Comparison of ENCODE assay signal across 29 cellular contexts in the genomic region with DNA sequence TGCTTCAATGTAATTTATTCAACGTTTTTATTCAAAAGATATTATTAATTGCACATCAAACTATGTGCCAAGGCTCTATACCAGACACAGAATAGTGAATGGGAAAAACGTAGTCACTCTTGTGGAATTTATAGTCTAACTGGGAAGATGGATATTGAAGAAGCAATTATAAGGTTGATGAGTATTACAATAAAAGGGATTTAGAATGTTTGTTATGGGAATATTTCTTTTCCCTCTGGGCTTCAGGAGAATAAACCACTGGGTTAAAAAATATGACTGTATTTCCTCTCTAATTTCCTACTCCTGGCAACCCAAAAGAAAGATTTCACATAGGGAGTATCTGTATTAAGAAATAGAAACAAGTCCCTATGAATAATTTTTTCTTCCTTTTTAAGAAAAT. TPM values are rescaled to one million over a fixed set of nuclear protein-coding genes. Genes with fewer than 3 reads are reported as not detected.
A peak's percentile ranks its signal among the peaks of the same experiment; 100 is the strongest.
DNase-seq lines count a peak whose midpoint lies in the region; ATAC-seq and TF ChIP-seq lines count a peak whose summit lies in the region.
"Had no signal": no experiment of that assay in that cellular context is flagged by ENCODE, and none has a peak within 500 bp of the region (broad histone marks: within the 10 kb centered on the region; RNA-seq: fewer than 3 reads in every experiment).

No MANE protein-coding gene starts in this region.

- H3K27me3 ChIP-seq in A673 (replicated peaks; ENCODE audit: insufficient read depth, low read depth, low read length, poor library complexity) (no peaks in the 10 kb centered on the region), RWPE2 (ENCODE audit: insufficient read depth, poor library complexity, severe bottlenecking) (no peaks in the 10 kb centered on the region), aorta (ENCODE audit: control insufficient read depth in 1 of 2, insufficient read depth in 2 of 2, low read length in 1 of 2) (no peaks in the 10 kb centered on the region)
- H3K27me3 ChIP-seq: body of pancreas had no signal

- WGBS in aorta, 2 donors: 33% methylated on average over 2 of the region's 2 CpGs

- CTCF ChIA-PET in A673 (lab: Charles Lee): no interaction called here

- H3K4me3 ChIP-seq in A673 (ENCODE audit: low read depth, low read length, poor library complexity, severe bottlenecking) (no peak overlapping the region), RWPE2 (ENCODE audit: severe bottlenecking) (no peak overlapping the region), aorta (ENCODE audit: low read length in 2 of 2) (no peak overlapping the region)
- H3K4me3 ChIP-seq: body of pancreas, PC-9, thoracic aorta had no signal

- POLR2A ChIA-PET in A673 (lab: Charles Lee; ENCODE audit: low non-redundant PET): no interaction called here

- peaks cover 2% of the 10 kb centered on the region for H3K4me1 Mint-ChIP-seq in T-helper 17 cell
- H3K4me1 Mint-ChIP-seq: activated CD4-positive, alpha-beta memory T cell treated with anti-CD3 and anti-CD28 coated beads, Interleukin-2, amount 10 ng/mL, durations not matched to agents 7 days and 5 days had no signal

- H3K27ac ChIP-seq in A673 (ENCODE audit: low read depth, low read length, poor library complexity, severe bottlenecking): no peak overlapping the region
- H3K27ac ChIP-seq in RWPE2 (ENCODE audit: poor library complexity, severe bottlenecking): peak overlapping the region; percentile 26
- H3K27ac ChIP-seq in aorta (ENCODE audit: low read depth in 1 of 2, low read length in 2 of 2): no peak overlapping the region
- H3K27ac ChIP-seq: body of pancreas, KMS-11, PC-9 had no signal

- intact Hi-C loops in A673 (cut with micrococcal nuclease; ENCODE audit: unreplicated experiment): no loop called here
- intact Hi-C loops in aorta (cut with DNase I): no loop called here

- no peak overlapping the region for H3K27ac Mint-ChIP-seq in T-helper 17 cell
- H3K27ac Mint-ChIP-seq: activated CD4-positive, alpha-beta memory T cell treated with anti-CD3 and anti-CD28 coated beads, Interleukin-2, amount 10 ng/mL, durations not matched to agents 7 days and 5 days; activated T-helper 1 cell treated with anti-CD3 and anti-CD28 coated beads, Interleukin-12 subunit alpha, Interleukin-12 subunit beta, Interleukin-2, Interleukin-4 antibody, amounts not matched to agents 30 ng/mL and 10 ng/mL and 1 ng/mL, durations not matched to agents 14 hours and 24 hours and 36 hours; T-helper 2 cell treated with Interferon-gamma antibody and Interleukin-4, amounts not matched to agents 5 μg/mL and 100 μg/mL, for 36 hours had no signal

- H3K27me3 Mint-ChIP-seq in T-helper 17 cell: peaks cover 9% of the 10 kb centered on the region
- H3K27me3 Mint-ChIP-seq: activated CD4-positive, alpha-beta memory T cell treated with anti-CD3 and anti-CD28 coated beads, Interleukin-2, amount 10 ng/mL, durations not matched to agents 7 days and 5 days had no signal

- ATAC-seq in RWPE2 (ENCODE audit: low read depth) (no peak), HG02938 (IDR thresholded peaks at IDR 0.05; ENCODE audit: unreplicated experiment) (no peak), T-helper 17 cell (no peak), aorta (ENCODE audit: low FRiP score) (no peak)
- ATAC-seq: body of pancreas; right cardiac atrium; stimulated activated naive CD8-positive, alpha-beta T cell treated with anti-CD3 and anti-CD28 coated beads, Interleukin-15, Interleukin-2, amounts not matched to agents 100 U/mL and 50 U/mL, for 24 hours had no signal

- H3K36me3 ChIP-seq in A673 (ENCODE audit: insufficient read depth, low read length, poor library complexity, severe bottlenecking) (no peaks in the 10 kb centered on the region), RWPE2 (ENCODE audit: low read depth) (no peaks in the 10 kb centered on the region), aorta (ENCODE audit: control insufficient read depth in 1 of 2, insufficient read depth in 2 of 2, low read length in 1 of 2) (no peaks in the 10 kb centered on the region)
- H3K36me3 ChIP-seq: thoracic aorta had no signal

- H3K9me3 ChIP-seq in A673 (ENCODE audit: low read depth, low read length, poor library complexity, severe bottlenecking) (no peaks in the 10 kb centered on the region), RWPE2 (ENCODE audit: severe bottlenecking) (no peaks in the 10 kb centered on the region), T-helper 17 cell (ENCODE audit: control insufficient read depth, low read length, poor library complexity, severe bottlenecking) (no peaks in the 10 kb centered on the region), aorta (ENCODE audit: control insufficient read depth, low read length) (no peaks in the 10 kb centered on the region)
- H3K9me3 ChIP-seq: body of pancreas, thoracic aorta had no signal

- BruUV-seq in A673 (replicated peaks; lab: Mats Ljungman, UMichigan): no TSS peak

- peak; percentile 4 for DNase-seq in A673 (ENCODE audit: low spot score)
- peak; percentile 27 for DNase-seq in GM03348 (ENCODE audit: low spot score)
- DNase-seq in RWPE2 (ENCODE audit: low spot score): no peak
- peak; percentile 89 for DNase-seq in fibroblast of peridontal ligament (ENCODE audit: extremely low read depth)
- DNase-seq in retina: no peak
- no peak for DNase-seq in T-helper 17 cell
- DNase-seq in aorta: no peak
- DNase-seq: 8988T; activated CD4-positive, alpha-beta memory T cell treated with anti-CD3 and anti-CD28 coated beads, Interleukin-2, amount 10 ng/mL, durations not matched to agents 7 days and 5 days; activated CD8-positive, alpha-beta memory T cell treated with anti-CD3 and anti-CD28 coated beads, Interleukin-2, amount 50 U/mL, for 48 hours; activated naive CD4-positive, alpha-beta T cell treated with Interleukin-2 at 50 U/mL for 16 hours; body of pancreas; cerebellar nuclear complex; DMS 273 treated with DMSO at 0.1 percent for 48 hours; glutamatergic neuron; NCI-H1436 treated with DMSO at 0.1 percent for 48 hours; NCI-H226; NCI-H69; PC-9; right cardiac atrium; SHP77; stimulated activated CD4-positive, alpha-beta T cell treated with anti-CD3 and anti-CD28 coated beads, Interleukin-1b, Interleukin-23, amount 100 ng/mL, for 48 hours; stimulated activated naive CD8-positive, alpha-beta T cell treated with anti-CD3 and anti-CD28 coated beads, Interleukin-15, Interleukin-2, amounts not matched to agents 100 U/mL and 50 U/mL, for 24 hours had no signal

- TF ChIP-seq CTCF in A673 (conservative IDR thresholded peaks at IDR 0.05; ENCODE audit: low read depth, low read length) (no peak), RWPE2 (IDR thresholded peaks at IDR 0.05; ENCODE audit: poor library complexity, severe bottlenecking) (no peak)

- H3K4me1 ChIP-seq in A673 (ENCODE audit: insufficient read depth, low read length, poor library complexity, severe bottlenecking) (peaks cover 6% of the 10 kb centered on the region), RWPE2 (ENCODE audit: insufficient read depth, poor library complexity, severe bottlenecking) (peaks cover 16% of the 10 kb centered on the region), aorta (ENCODE audit: control insufficient read depth in 1 of 2, insufficient read depth in 2 of 2, low read length in 2 of 2) (peaks cover 2 to 3% of the 10 kb centered on the region in 2 donors)

- no peaks in the 10 kb centered on the region for H3K36me3 Mint-ChIP-seq in T-helper 17 cell (ENCODE audit: low read depth)

- H3K4me3 Mint-ChIP-seq in T-helper 17 cell: no peak overlapping the region
- H3K4me3 Mint-ChIP-seq: activated CD4-positive, alpha-beta memory T cell treated with anti-CD3 and anti-CD28 coated beads, Interleukin-2, amount 10 ng/mL, durations not matched to agents 7 days and 5 days; activated T-helper 1 cell treated with anti-CD3 and anti-CD28 coated beads, Interleukin-12 subunit alpha, Interleukin-12 subunit beta, Interleukin-2, Interleukin-4 antibody, amounts not matched to agents 30 ng/mL and 10 ng/mL and 1 ng/mL, durations not matched to agents 14 hours and 24 hours and 36 hours; neural crest cell; T-helper 2 cell treated with Interferon-gamma antibody and Interleukin-4, amounts not matched to agents 5 μg/mL and 100 μg/mL, for 36 hours had no signal

RNA-seq across cellular contexts. Expression of a gene that starts 25.1 kb away (rescaled TPM):
- total RNA-seq in A673 (2021): 75.2 and 82.8 TPM in 2 replicates
- 100 to 1,000 TPM; 207 to 232 TPM for total RNA-seq in T-helper 17 cell
- total RNA-seq in aorta: 100 to 1,000 TPM; 238 to 259 TPM
- polyA plus RNA-seq in aorta: 10 to 100 TPM; 11.5 to 20.1 TPM

Comparison
In these comparisons a context has a peak if more than half of its experiments do, and no peak if none do; other contexts are left out.
1. DNase-seq: peak in A673 (single experiment), GM03348 (single experiment) and fibroblast of peridontal ligament (single experiment); none in RWPE2 (single experiment), retina (single experiment), T-helper 17 cell (0 of 3) and aorta (0 of 2).